In genomic region chr7:151724250-151724915, GRCh38 we compare ENCODE assay signal across 19 cellular contexts.
DNase-seq lines count a peak whose midpoint lies in the region; ATAC-seq and TF ChIP-seq lines count a peak whose summit lies in the region.
"Had no signal": no experiment of that assay in that cellular context is flagged by ENCODE, and none has a peak within 500 bp of the region (broad histone marks: within the 10 kb centered on the region; RNA-seq: fewer than 3 reads in every experiment).

No MANE protein-coding gene starts in this region.

- H2BK15ac ChIP-seq in IMR-90 (ENCODE audit: low read depth, low read length): no peak overlapping the region

- dilution Hi-C loops in IMR-90 (cut with HindIII; ENCODE audit: low sequenced_read_pairs, unreplicated experiment): no loop called here

- no peak overlapping the region for H3K14ac ChIP-seq in IMR-90 (replicated peaks; ENCODE audit: low read depth, low read length)

- TF ChIP-seq POLR2A in IMR-90 (IDR thresholded peaks at IDR 0.05; ENCODE audit: low read depth, low read length): no peak

- H3K9ac ChIP-seq in BLaER1 (peak overlapping the region; percentile 59; the same call in 1 of the 2 replicates), IMR-90 (ENCODE audit: low read depth, low read length) (no peak overlapping the region)
- H3K9ac ChIP-seq: KMS-11 had no signal

- peaks cover 14% of the 10 kb centered on the region for H3K9me1 ChIP-seq in IMR-90 (ENCODE audit: insufficient read depth, low read length)

- no peaks in the 10 kb centered on the region for H3K79me2 ChIP-seq in osteoblast (ENCODE audit: insufficient read depth, low read length)

- peaks cover 0 to 17% of the 10 kb centered on the region in 2 experiments; a peak in 1 of 4 replicates for H3K79me1 ChIP-seq in IMR-90 (ENCODE audit: low read depth in 1 of 2, low read length in 2 of 2)

- TF ChIP-seq RAD21 in IMR-90 (IDR thresholded peaks at IDR 0.05; ENCODE audit: low read length): no peak

- CTCF ChIA-PET in IMR-90 (lab: Yijun Ruan, JAX): interaction anchor here (1.2 kb wide), 1 partner anchor 19 kb away, joined by 3 read pairs; no protein-coding TSS in a partner anchor

- H3K4ac ChIP-seq in IMR-90 (ENCODE audit: low read depth, low read length): no peak overlapping the region

- ATAC-seq in IMR-90 (ENCODE audit: low read depth) (no peak), HG02588 (IDR thresholded peaks at IDR 0.05; ENCODE audit: unreplicated experiment) (no peak)
- ATAC-seq: GM23338, SK-N-SH treated with all-trans-retinoic acid at 6 μM for 48 hours had no signal

- intact Hi-C loops in IMR-90 (cut with micrococcal nuclease): no loop called here

- H2BK5ac ChIP-seq in IMR-90 (ENCODE audit: low read depth, low read length, poor library complexity, severe bottlenecking): no peak overlapping the region

- no TSS peak for BruUV-seq in IMR-90 (replicated peaks; lab: Mats Ljungman, UMichigan)

- H4K91ac ChIP-seq in IMR-90 (ENCODE audit: insufficient read depth, low read depth, low read length): no peak overlapping the region

- no peak overlapping the region for H2BK120ac ChIP-seq in IMR-90 (ENCODE audit: low read depth, low read length)

- no peak overlapping the region for H4K5ac ChIP-seq in IMR-90 (ENCODE audit: low read depth, low read length)

- H3K4me2 ChIP-seq in BLaER1 (peak overlapping the region; percentile 94), IMR-90 (ENCODE audit: low read depth, low read length) (no peak overlapping the region), osteoblast (ENCODE audit: insufficient read depth, low read length) (no peak overlapping the region)
- H3K4me2 ChIP-seq: GM23338, KMS-11 had no signal

- H4K20me1 ChIP-seq in BLaER1 (no peaks in the 10 kb centered on the region), IMR-90 (ENCODE audit: insufficient read depth, low read length) (no peaks in the 10 kb centered on the region), osteoblast (ENCODE audit: insufficient read depth, low read length) (no peaks in the 10 kb centered on the region)

- H3K56ac ChIP-seq in IMR-90 (ENCODE audit: extremely low read depth, insufficient read depth, low read length): no peak overlapping the region

- H3K23ac ChIP-seq in IMR-90 (ENCODE audit: low read depth, low read length): no peak overlapping the region

- DNase-seq in IMR-90 (no peak), right atrium auricular region (ENCODE audit: low spot score) (no peak), osteoblast (ENCODE audit: insufficient read length, low spot score, missing footprints) (peak; percentile 73), HPDE6-E6E7 (ENCODE audit: extremely low spot score) (no peak), dedifferentiated amniotic fluid mesenchymal stem cell (ENCODE audit: extremely low spot score) (no peak)
- DNase-seq: Calu3; CD4-positive, alpha-beta memory T cell; DMS153; MV-4-11; NCI-H1694; NCI-H2081; NCI-H446 treated with DMSO at 0.1 percent for 48 hours had no signal

- no peaks in the 10 kb centered on the region for H3K36me3 ChIP-seq in BLaER1
- H3K36me3 ChIP-seq in IMR-90 (ENCODE audit: control insufficient read depth, insufficient read depth, low read length): no peaks in the 10 kb centered on the region
- H3K36me3 ChIP-seq in right atrium auricular region: no peaks in the 10 kb centered on the region
- H3K36me3 ChIP-seq in osteoblast (ENCODE audit: insufficient read depth, low read length): no peaks in the 10 kb centered on the region
- H3K36me3 ChIP-seq: HAP-1 had no signal

- H3K4me3 ChIP-seq in BLaER1 (no peak overlapping the region; the same call in 1 of the 2 replicates), IMR-90 (ENCODE audit: insufficient read depth, low read depth, low read length) (no peak overlapping the region), right atrium auricular region (no peak overlapping the region), osteoblast (ENCODE audit: insufficient read depth, low read length) (no peak overlapping the region)
- H3K4me3 ChIP-seq: GM23338, HAP-1 had no signal

- peak overlapping the region; percentile 43; the same call in 1 of the 2 replicates for H2AK5ac ChIP-seq in IMR-90 (ENCODE audit: low read depth, low read length)

- POLR2A ChIA-PET in IMR-90 (lab: Charles Lee; ENCODE audit: unreplicated experiment): no interaction called here

- no peaks in the 10 kb centered on the region for H3K27me3 ChIP-seq in BLaER1
- H3K27me3 ChIP-seq in IMR-90 (ENCODE audit: control insufficient read depth, insufficient read depth, low read length): no peaks in the 10 kb centered on the region
- no peaks in the 10 kb centered on the region for H3K27me3 ChIP-seq in right atrium auricular region
- H3K27me3 ChIP-seq in osteoblast (ENCODE audit: insufficient read depth, low read length): no peaks in the 10 kb centered on the region

- H2BK20ac ChIP-seq in IMR-90 (ENCODE audit: low read depth, low read length): no peak overlapping the region

- 92% methylated on average over 24 of the region's 29 CpGs; no CpG with 5 or more reads in 1 of the 2 experiments for WGBS in IMR-90 (ENCODE audit: extremely low coverage in 2 of 2, insufficient read length in 1 of 2), 2 experiments

- H2AFZ ChIP-seq in IMR-90 (replicated peaks; ENCODE audit: low read length, poor library complexity): no peak overlapping the region
- no peak overlapping the region for H2AFZ ChIP-seq in osteoblast (ENCODE audit: low read length)
- H2AFZ ChIP-seq: GM23338 had no signal

- H4K8ac ChIP-seq in IMR-90 (ENCODE audit: low read depth in 2 of 2, low read length in 2 of 2): no peak overlapping the region

- H2AK9ac ChIP-seq in IMR-90 (replicated peaks; ENCODE audit: low read depth, low read length, poor library complexity): no peak overlapping the region

- peaks cover 97% of the 10 kb centered on the region for H3K4me1 ChIP-seq in BLaER1
- peaks cover 15% of the 10 kb centered on the region for H3K4me1 ChIP-seq in IMR-90 (ENCODE audit: control insufficient read depth, insufficient read depth, low read length)
- H3K4me1 ChIP-seq in right atrium auricular region: peaks cover 0 to 92% of the 10 kb centered on the region in 2 donors
- H3K4me1 ChIP-seq in osteoblast (ENCODE audit: insufficient read depth, low read length): peaks cover 11% of the 10 kb centered on the region
- H3K4me1 ChIP-seq: HAP-1 had no signal

- in situ Hi-C loops in IMR-90 (cut with MboI; ENCODE audit: low sequenced_read_pairs): no loop called here

- no peak overlapping the region for H3K18ac ChIP-seq in IMR-90 (ENCODE audit: low read depth, low read length)

- H3K9me3 ChIP-seq in BLaER1 (no peaks in the 10 kb centered on the region), IMR-90 (ENCODE audit: control insufficient read depth, insufficient read depth, low read length) (no peaks in the 10 kb centered on the region), right atrium auricular region (no peaks in the 10 kb centered on the region), osteoblast (ENCODE audit: low read depth, low read length) (no peaks in the 10 kb centered on the region)
- H3K9me3 ChIP-seq: HAP-1 had no signal

- TF ChIP-seq CTCF in IMR-90 (conservative IDR thresholded peaks at IDR 0.05; ENCODE audit: low read depth, low read length) (no peak), right atrium auricular region (IDR thresholded peaks at IDR 0.05) (no peak), osteoblast (IDR thresholded peaks at IDR 0.05; ENCODE audit: extremely low read depth, low read depth, low read length) (no peak)

- H3K27ac ChIP-seq in BLaER1 (peak overlapping the region; percentile 87), IMR-90 (ENCODE audit: insufficient read depth, low read length) (no peak overlapping the region), right atrium auricular region (peak overlapping the region; percentile 87 to 91), osteoblast (ENCODE audit: low read depth, low read length) (no peak overlapping the region)
- H3K27ac ChIP-seq: KMS-11, RWPE1 had no signal

TF ChIP-seq in IMR-90, 13 proteins besides CTCF, POLR2A, EP300 and RAD21:
- TF ChIP-seq MXI1 (IDR thresholded peaks at IDR 0.05; ENCODE audit: borderline replicate concordance, low read depth, low read length) (no peak), USF2 (IDR thresholded peaks at IDR 0.05; ENCODE audit: low read depth, low read length) (no peak), RFX5 (IDR thresholded peaks at IDR 0.05; ENCODE audit: low read depth, low read length) (no peak), CEBPB (IDR thresholded peaks at IDR 0.05; ENCODE audit: low read depth, low read length) (no peak), RCOR1 (IDR thresholded peaks at IDR 0.05; ENCODE audit: insufficient replicate concordance, low read length) (no peak), SMC3 (IDR thresholded peaks at IDR 0.05; ENCODE audit: low read depth, low read length) (no peak), FOS (IDR thresholded peaks at IDR 0.05; ENCODE audit: low read depth, low read length) (no peak), CHD1 (IDR thresholded peaks at IDR 0.05; ENCODE audit: low read depth, low read length) (no peak), BHLHE40 (IDR thresholded peaks at IDR 0.05; ENCODE audit: low read depth, low read length) (no peak), MAZ (IDR thresholded peaks at IDR 0.05; ENCODE audit: borderline replicate concordance, low read depth, low read length) (no peak), ELK1 (IDR thresholded peaks at IDR 0.05; ENCODE audit: borderline replicate concordance, low read depth, low read length) (no peak), NFE2L2 (IDR thresholded peaks at IDR 0.05; ENCODE audit: low read depth, low read length) (no peak), MAFK (IDR thresholded peaks at IDR 0.05; ENCODE audit: low read depth, low read length) (no peak)

Comparison
In these comparisons a context has a peak if more than half of its experiments do, and no peak if none do; other contexts are left out.
1. H3K27ac ChIP-seq: peak in BLaER1 (single experiment) and right atrium auricular region (2 of 2); none in IMR-90 (single experiment) and osteoblast (single experiment).